Comparison of ENCODE assay signal across 13 cellular contexts in genomic region chr2:1736997-1737480, GRCh38. TPM values are rescaled to one million over a fixed set of nuclear protein-coding genes. Genes with fewer than 3 reads are reported as not detected.
DNase-seq lines count a peak whose midpoint lies in the region; ATAC-seq, FAIRE-seq and TF ChIP-seq lines count a peak whose summit lies in the region.
"Had no signal": no experiment of that assay in that cellular context is flagged by ENCODE, and none has a peak within 500 bp of the region (broad histone marks: within the 10 kb centered on the region; RNA-seq: fewer than 3 reads in every experiment).

No MANE protein-coding gene starts in this region.

- POLR2A ChIA-PET in HepG2 (lab: Yijun Ruan, JAX) (no interaction called here), T-cell (lab: Charles Lee) (no interaction called here)

- TF ChIP-seq EP300 in HepG2 (IDR thresholded peaks at IDR 0.05; ENCODE audit: low read depth in 2 of 2, low read length in 2 of 2) (no peak), HepG2 (CRISPR knock-in tag; IDR thresholded peaks at IDR 0.05; ENCODE audit: borderline replicate concordance) (no peak)

- H3K27me3 Mint-ChIP-seq in T-cell, result peaks cover 11 to 13% of the 10 kb centered on the region in 2 donors

- H3K4me1 Mint-ChIP-seq in T-cell, result peaks cover 0 to 3% (median 0%) of the 10 kb centered on the region in 3 donors

- H3K27me3 ChIP-seq in right lobe of liver (no peaks in the 10 kb centered on the region), HepG2 (ENCODE audit: control insufficient read depth in 1 of 2, insufficient read depth in 2 of 2, low read length in 2 of 2) (peaks cover 2 to 50% of the 10 kb centered on the region in 2 experiments; a peak in 3 of 5 replicates), colonic mucosa (no peaks in the 10 kb centered on the region)
- H3K27me3 ChIP-seq: adrenal gland had no signal

- H3K36me3 Mint-ChIP-seq in activated naive CD4-positive, alpha-beta T cell treated with anti-CD3 and anti-CD28 coated beads, Interleukin-2, amount 50 U/mL, for 72 hours, result no peaks in the 10 kb centered on the region
- H3K36me3 Mint-ChIP-seq in T-cell, result no peaks in the 10 kb centered on the region

- no peaks in the 10 kb centered on the region for H3K9me3 Mint-ChIP-seq in activated naive CD4-positive, alpha-beta T cell treated with anti-CD3 and anti-CD28 coated beads, Interleukin-2, amount 50 U/mL, for 72 hours
- H3K9me3 Mint-ChIP-seq in T-cell, result no peaks in the 10 kb centered on the region

- no peak overlapping the region for H3K27ac ChIP-seq in right lobe of liver
- H3K27ac ChIP-seq in HepG2 (ENCODE audit: extremely low read length, insufficient read depth, low read length), result no peak overlapping the region
- H3K27ac ChIP-seq in colonic mucosa, result peak overlapping the region; percentile 6

- H3K4me2 ChIP-seq in HepG2 (ENCODE audit: low read depth, low read length), result no peak overlapping the region

- H3K4me3 Mint-ChIP-seq in T-cell, result no peak overlapping the region

- H3K4me1 ChIP-seq in right lobe of liver (peaks cover 0 to 9% (median 0%) of the 10 kb centered on the region in 4 donors), HepG2 (ENCODE audit: insufficient read depth, low read length) (no peaks in the 10 kb centered on the region), colonic mucosa (no peaks in the 10 kb centered on the region), mucosa of descending colon (ENCODE audit: low read depth) (no peaks in the 10 kb centered on the region)
- H3K4me1 ChIP-seq: adrenal gland had no signal

- no peaks in the 10 kb centered on the region for H3K79me2 ChIP-seq in HepG2 (ENCODE audit: insufficient read depth, low read length)

- H3K36me3 ChIP-seq in right lobe of liver (no peaks in the 10 kb centered on the region), HepG2 (replicated peaks in 1 of 2; ENCODE audit: control insufficient read depth in 1 of 2, insufficient read depth in 2 of 2, low read length in 2 of 2) (no peaks in the 10 kb centered on the region), colonic mucosa (no peaks in the 10 kb centered on the region), mucosa of descending colon (ENCODE audit: low read depth) (no peaks in the 10 kb centered on the region)
- H3K36me3 ChIP-seq: adrenal gland had no signal

- TF ChIP-seq RAD21 in HepG2 (CRISPR knock-in tag; IDR thresholded peaks at IDR 0.05), result no peak

- H3K9me3 ChIP-seq in right lobe of liver (no peaks in the 10 kb centered on the region), HepG2 (ENCODE audit: low read length) (no peaks in the 10 kb centered on the region), colonic mucosa (no peaks in the 10 kb centered on the region), mucosa of descending colon (no peaks in the 10 kb centered on the region)
- H3K9me3 ChIP-seq: adrenal gland had no signal

- H3K4me3 ChIP-seq in right lobe of liver (no peak overlapping the region), HepG2 (replicated peaks in 1 of 3; ENCODE audit: insufficient read depth in 1 of 3, low read depth in 2 of 3, low read length in 3 of 3) (no peak overlapping the region), colonic mucosa (no peak overlapping the region), mucosa of descending colon (no peak overlapping the region)
- H3K4me3 ChIP-seq: adrenal gland had no signal

- intact Hi-C loops in right lobe of liver (cut with DNase I), result no loop called here
- intact Hi-C loops in HepG2 (cut with micrococcal nuclease; ENCODE audit: unreplicated experiment), result no loop called here
- intact Hi-C loops in colonic mucosa (cut with DNase I), result no loop called here
- intact Hi-C loops in mucosa of descending colon (cut with DNase I, micrococcal nuclease), result no loop called here

- CTCF ChIA-PET in HepG2 (lab: Yijun Ruan, JAX; ENCODE audit: low intra/inter-chr PET ratio, low total read pairs), result no interaction called here
- CTCF ChIA-PET in T-cell (lab: Charles Lee), result no interaction called here

- TF ChIP-seq CTCF in right lobe of liver (IDR thresholded peaks at IDR 0.05) (no peak), HepG2 (CRISPR knock-in tag; IDR thresholded peaks at IDR 0.05) (no peak), colonic mucosa (IDR thresholded peaks at IDR 0.05) (no peak), mucosa of descending colon (IDR thresholded peaks at IDR 0.05) (no peak)

- H3K9ac ChIP-seq in HepG2 (ENCODE audit: insufficient read depth, low read depth, low read length) (no peak overlapping the region), colonic mucosa (ENCODE audit: low read depth in 2 of 2, low read length in 2 of 2) (no peak overlapping the region)

- DNase-seq in right lobe of liver (peak in 2 of 3 donors; percentile 40 to 47), HepG2 (ENCODE audit: low spot score) (no peak), colonic mucosa (peak; percentile 15), mucosa of descending colon (peak in 1 of 3 donors; percentile 21), NCI-H446 treated with DMSO at 0.1 percent for 48 hours (lab: John Stamatoyannopoulos, UW) (no peak), T-cell (no peak), GM19239 (ENCODE audit: insufficient read length, low spot score) (no peak)
- DNase-seq in activated naive CD4-positive, alpha-beta T cell treated with anti-CD3 and anti-CD28 coated beads, Interleukin-2, amount 50 U/mL, for 72 hours (ENCODE audit: low spot score in 2 of 2), result no peak
- DNase-seq: NCI-H1105 treated with DMSO at 0.1 percent for 48 hours; NCI-H82; stimulated activated naive CD4-positive, alpha-beta T cell; SW 1271 had no signal

- TF ChIP-seq POLR2A in right lobe of liver (IDR thresholded peaks at IDR 0.05), result no peak
- TF ChIP-seq POLR2A in HepG2 (IDR thresholded peaks at IDR 0.05; ENCODE audit: insufficient read depth in 1 of 2, low read depth in 2 of 2, low read length in 2 of 2), result no peak

- ATAC-seq in right lobe of liver, result peak in 3 of 4 donors; percentile 69 to 83 (median 74)
- ATAC-seq in HepG2, result no peak
- peak; percentile 25 for ATAC-seq in mucosa of descending colon
- no peak for ATAC-seq in activated naive CD4-positive, alpha-beta T cell treated with anti-CD3 and anti-CD28 coated beads, Interleukin-2, amount 50 U/mL, for 72 hours
- no peak for ATAC-seq in T-cell (replicated peaks in 1 of 4)

- FAIRE-seq in HepG2 (lab: Jason Lieb, UNC) (no peak), GM19239 (lab: Jason Lieb, UNC) (no peak)

- H3K27ac Mint-ChIP-seq in activated naive CD4-positive, alpha-beta T cell treated with anti-CD3 and anti-CD28 coated beads, Interleukin-2, amount 50 U/mL, for 72 hours, result no peak overlapping the region
- no peak overlapping the region for H3K27ac Mint-ChIP-seq in T-cell

- H2AFZ ChIP-seq in HepG2 (ENCODE audit: low read length), result no peak overlapping the region

- in situ Hi-C loops in HepG2 (cut with HindIII; ENCODE audit: extremely low pct_ligation_motif_present, low pct_unique_long_range_greater_than_20kb), result no loop called here

- no peaks in the 10 kb centered on the region for H4K20me1 ChIP-seq in HepG2 (ENCODE audit: insufficient read depth, low read length)

- no TSS peak for BruUV-seq in HepG2 (replicated peaks; lab: Mats Ljungman, UMichigan)

- WGBS in right lobe of liver (ENCODE audit: insufficient coverage, low coverage, low lambda C conversion rate, missing lambda C conversion rate), result 57% methylated on average over 9 of the region's 17 CpGs
- WGBS in HepG2 (ENCODE audit: low lambda C conversion rate), result 8% methylated on average over 13 of the region's 17 CpGs

TF ChIP-seq in HepG2, 621 proteins besides CTCF, POLR2A, EP300 and RAD21 (continues in another document):
- TF ChIP-seq E2F2 (CRISPR knock-in tag; IDR thresholded peaks at IDR 0.05; ENCODE audit: borderline replicate concordance), result no peak
- no peak for TF ChIP-seq ZNF839 (CRISPR knock-in tag; IDR thresholded peaks at IDR 0.05; ENCODE audit: borderline replicate concordance)
- TF ChIP-seq MEF2D (CRISPR knock-in tag; IDR thresholded peaks at IDR 0.05), result no peak
- no peak for TF ChIP-seq CAMTA2 (CRISPR knock-in tag; IDR thresholded peaks at IDR 0.05; ENCODE audit: borderline replicate concordance)

RNA-seq across cellular contexts. Expression of gene PXDN, which starts 7.3 kb away (rescaled TPM):
- total RNA-seq in right lobe of liver (10 to 100 TPM in 3 of 6 experiments, 1 to 10 TPM in 3; 5.5 to 21.0 (median 11.4) TPM), HepG2 (2016; rRNA removed; fragmentation: Illumina TruSeq; extraction: Trizol) (not detected in 2 replicates), colonic mucosa (10 to 100 TPM in 1 of 2 donors, 1 to 10 TPM in 1; 9.5 to 20.0 TPM), mucosa of descending colon (10 to 100 TPM in 2 of 3 donors, 1 to 10 TPM in 1; 9.3 to 52.4 (median 11.9) TPM), T-cell (1 to 10 TPM in 3 of 5 donors, under 1 TPM in 2; 0.21 to 5.4 (median 1.3) TPM)
- total RNA-seq in HepG2 (2016; cell fraction: cytosol; rRNA removed; fragmentation: Illumina TruSeq; extraction: Trizol; ENCODE audit: low read depth), result not detected in 2 replicates
- not detected in 2 replicates for total RNA-seq in HepG2 (2016; cell fraction: insoluble cytoplasmic fraction; rRNA removed; fragmentation: Illumina TruSeq; extraction: Trizol)
- total RNA-seq in HepG2 (2016; cell fraction: membrane; rRNA removed; fragmentation: Illumina TruSeq; extraction: Trizol), result not detected in 2 replicates
- not detected in 2 replicates for total RNA-seq in HepG2 (2016; cell fraction: nucleus; rRNA removed; fragmentation: Illumina TruSeq; extraction: Trizol)
- not detected in 2 replicates for polyA plus RNA-seq in HepG2 (2011; rRNA removed)
- 0.04 TPM in 1 of 2 replicates, not detected in the other for polyA plus RNA-seq in HepG2 (2011; cell fraction: cytosol; rRNA removed)
- polyA plus RNA-seq in HepG2 (2011; cell fraction: nucleus; rRNA removed), result not detected in 2 replicates
- polyA plus RNA-seq in HepG2 (2012), result not detected in 2 replicates
- not detected in 2 replicates for polyA plus RNA-seq in HepG2 (2016; cell fraction: cytosol; fragmentation: Illumina TruSeq; extraction: Trizol; ENCODE audit: low read depth)
- not detected in 2 replicates for polyA plus RNA-seq in HepG2 (2016; cell fraction: insoluble cytoplasmic fraction; fragmentation: Illumina TruSeq; extraction: Trizol; ENCODE audit: low read depth)
- polyA plus RNA-seq in HepG2 (2016; cell fraction: membrane; fragmentation: Illumina TruSeq; extraction: Trizol; ENCODE audit: low read depth), result not detected in 2 replicates
- polyA plus RNA-seq in HepG2 (2016; cell fraction: nucleus; fragmentation: Illumina TruSeq; extraction: Trizol; ENCODE audit: insufficient read depth, low read depth), result not detected in 2 replicates
- 8.0 TPM in 1 of 2 replicates, not detected in the other for polyA minus RNA-seq in HepG2 (2011; rRNA and poly(A)+ RNA removed; ENCODE audit: low replicate concordance)
- 0.53 TPM in 1 of 2 replicates, not detected in the other for polyA minus RNA-seq in HepG2 (2011; cell fraction: cytosol; rRNA and poly(A)+ RNA removed)
- 0.26 TPM in 1 of 2 replicates, not detected in the other for polyA minus RNA-seq in HepG2 (2011; cell fraction: nucleus; rRNA and poly(A)+ RNA removed)
- total RNA-seq in activated naive CD4-positive, alpha-beta T cell treated with anti-CD3 and anti-CD28 coated beads, Interleukin-2, amount 50 U/mL, for 72 hours, result under 1 TPM; 0.14 to 0.32 TPM

Comparison
In these comparisons a context has a peak if more than half of its experiments do, and no peak if none do; other contexts are left out.
1. ATAC-seq: peak in right lobe of liver (3 of 4) and mucosa of descending colon (single experiment); none in HepG2 (single experiment), activated naive CD4-positive, alpha-beta T cell treated with anti-CD3 and anti-CD28 coated beads, Interleukin-2, amount 50 U/mL, for 72 hours (0 of 2) and T-cell (0 of 4).
2. DNase-seq: peak in right lobe of liver (2 of 3) and colonic mucosa (single experiment); none in HepG2 (single experiment), NCI-H446 treated with DMSO at 0.1 percent for 48 hours (single experiment), activated naive CD4-positive, alpha-beta T cell treated with anti-CD3 and anti-CD28 coated beads, Interleukin-2, amount 50 U/mL, for 72 hours (0 of 2), T-cell (0 of 34) and GM19239 (single experiment).